ENCODE assay signal across 1 cellular context in the genomic region with DNA sequence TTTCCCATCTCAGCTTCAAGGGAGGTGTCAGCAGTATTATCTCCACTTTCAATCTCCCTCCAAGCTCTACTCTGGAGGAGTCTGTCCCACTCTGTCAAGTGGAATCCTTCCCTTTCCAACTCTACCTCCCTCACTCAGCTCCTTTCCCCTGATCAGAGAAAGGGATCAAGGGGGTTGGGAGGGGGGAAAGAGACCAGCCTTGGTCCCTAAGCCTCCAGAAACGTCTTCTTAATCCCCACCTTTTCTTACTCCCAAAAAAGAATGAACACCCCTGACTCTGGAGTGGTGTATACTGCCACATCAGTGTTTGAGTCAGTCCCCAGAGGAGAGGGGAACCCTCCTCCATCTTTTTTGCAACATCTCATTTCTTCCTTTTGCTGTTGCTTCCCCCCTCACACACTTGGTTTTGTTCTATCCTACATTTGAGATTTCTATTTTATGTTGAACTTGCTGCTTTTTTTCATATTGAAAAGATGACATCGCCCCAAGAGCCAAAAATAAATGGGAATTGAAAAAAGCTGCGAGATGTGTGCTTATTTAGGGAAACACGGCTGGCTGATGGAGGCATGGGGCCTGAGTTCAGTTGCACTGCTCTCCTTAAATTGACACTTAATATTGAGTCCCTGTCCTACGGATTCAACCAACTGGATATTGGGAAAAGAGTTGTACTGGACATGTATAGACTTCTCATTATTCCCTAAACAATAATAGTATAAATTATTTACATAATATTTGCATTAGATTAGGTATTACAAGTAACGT.
TF ChIP-seq lines count a peak whose summit lies in the region.

No MANE protein-coding gene starts in this region.

TF ChIP-seq in A549, 52 proteins besides CTCF, POLR2A, EP300 and RAD21:
- TF ChIP-seq, protein P1, sequence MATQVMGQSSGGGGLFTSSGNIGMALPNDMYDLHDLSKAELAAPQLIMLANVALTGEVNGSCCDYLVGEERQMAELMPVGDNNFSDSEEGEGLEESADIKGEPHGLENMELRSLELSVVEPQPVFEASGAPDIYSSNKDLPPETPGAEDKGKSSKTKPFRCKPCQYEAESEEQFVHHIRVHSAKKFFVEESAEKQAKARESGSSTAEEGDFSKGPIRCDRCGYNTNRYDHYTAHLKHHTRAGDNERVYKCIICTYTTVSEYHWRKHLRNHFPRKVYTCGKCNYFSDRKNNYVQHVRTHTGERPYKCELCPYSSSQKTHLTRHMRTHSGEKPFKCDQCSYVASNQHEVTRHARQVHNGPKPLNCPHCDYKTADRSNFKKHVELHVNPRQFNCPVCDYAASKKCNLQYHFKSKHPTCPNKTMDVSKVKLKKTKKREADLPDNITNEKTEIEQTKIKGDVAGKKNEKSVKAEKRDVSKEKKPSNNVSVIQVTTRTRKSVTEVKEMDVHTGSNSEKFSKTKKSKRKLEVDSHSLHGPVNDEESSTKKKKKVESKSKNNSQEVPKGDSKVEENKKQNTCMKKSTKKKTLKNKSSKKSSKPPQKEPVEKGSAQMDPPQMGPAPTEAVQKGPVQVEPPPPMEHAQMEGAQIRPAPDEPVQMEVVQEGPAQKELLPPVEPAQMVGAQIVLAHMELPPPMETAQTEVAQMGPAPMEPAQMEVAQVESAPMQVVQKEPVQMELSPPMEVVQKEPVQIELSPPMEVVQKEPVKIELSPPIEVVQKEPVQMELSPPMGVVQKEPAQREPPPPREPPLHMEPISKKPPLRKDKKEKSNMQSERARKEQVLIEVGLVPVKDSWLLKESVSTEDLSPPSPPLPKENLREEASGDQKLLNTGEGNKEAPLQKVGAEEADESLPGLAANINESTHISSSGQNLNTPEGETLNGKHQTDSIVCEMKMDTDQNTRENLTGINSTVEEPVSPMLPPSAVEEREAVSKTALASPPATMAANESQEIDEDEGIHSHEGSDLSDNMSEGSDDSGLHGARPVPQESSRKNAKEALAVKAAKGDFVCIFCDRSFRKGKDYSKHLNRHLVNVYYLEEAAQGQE (IDR thresholded peaks at IDR 0.05): no peak
- TF ChIP-seq BHLHE40 (IDR thresholded peaks at IDR 0.05; ENCODE audit: low read depth, low read length) (no peak), HDAC2 (IDR thresholded peaks at IDR 0.05) (no peak), TP53 (CRISPR knock-in tag; IDR thresholded peaks at IDR 0.05) (no peak), TFCP2L1 (CRISPR knock-in tag; IDR thresholded peaks at IDR 0.05) (peak; percentile 32; the same call in 1 of the 2 replicates), FOSL2 (IDR thresholded peaks at IDR 0.05) (no peak), FOSL2 (CRISPR knock-in tag; IDR thresholded peaks at IDR 0.05) (no peak), FOXS1 (CRISPR knock-in tag; IDR thresholded peaks at IDR 0.05) (no peak), ESRRA (IDR thresholded peaks at IDR 0.05; ENCODE audit: borderline replicate concordance, low read length) (no peak), EHF (CRISPR knock-in tag; IDR thresholded peaks at IDR 0.05) (no peak), ZFP36 (IDR thresholded peaks at IDR 0.05; ENCODE audit: borderline replicate concordance, partially characterized antibody) (no peak), CEBPB (IDR thresholded peaks at IDR 0.05) (no peak), RARB (CRISPR knock-in tag; IDR thresholded peaks at IDR 0.05) (no peak; the same call in 1 of the 2 replicates), HOXA7 (CRISPR knock-in tag; IDR thresholded peaks at IDR 0.05) (no peak; the same call in none of the 2 replicates), NR3C1 (IDR thresholded peaks at IDR 0.05) (no peak), JUN (IDR thresholded peaks at IDR 0.05) (peak; percentile 7 to 16; a peak in 4 of 5 replicates), MAFK (IDR thresholded peaks at IDR 0.05; ENCODE audit: partially characterized antibody) (no peak)
- TF ChIP-seq, protein P2, sequence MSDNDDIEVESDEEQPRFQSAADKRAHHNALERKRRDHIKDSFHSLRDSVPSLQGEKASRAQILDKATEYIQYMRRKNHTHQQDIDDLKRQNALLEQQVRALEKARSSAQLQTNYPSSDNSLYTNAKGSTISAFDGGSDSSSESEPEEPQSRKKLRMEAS (IDR thresholded peaks at IDR 0.05): no peak
- TF ChIP-seq, protein P3, sequence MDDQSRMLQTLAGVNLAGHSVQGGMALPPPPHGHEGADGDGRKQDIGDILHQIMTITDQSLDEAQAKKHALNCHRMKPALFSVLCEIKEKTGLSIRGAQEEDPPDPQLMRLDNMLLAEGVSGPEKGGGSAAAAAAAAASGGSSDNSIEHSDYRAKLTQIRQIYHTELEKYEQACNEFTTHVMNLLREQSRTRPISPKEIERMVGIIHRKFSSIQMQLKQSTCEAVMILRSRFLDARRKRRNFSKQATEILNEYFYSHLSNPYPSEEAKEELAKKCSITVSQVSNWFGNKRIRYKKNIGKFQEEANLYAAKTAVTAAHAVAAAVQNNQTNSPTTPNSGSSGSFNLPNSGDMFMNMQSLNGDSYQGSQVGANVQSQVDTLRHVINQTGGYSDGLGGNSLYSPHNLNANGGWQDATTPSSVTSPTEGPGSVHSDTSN (IDR thresholded peaks at IDR 0.05): 0 out of 2 replicates have a peak, but pooled peaks have one; percentile 15
